8 cellular contexts compared by ENCODE assay signal in genomic region chr4:102420563-102421221, GRCh38.
DNase-seq lines count a peak whose midpoint lies in the region; TF ChIP-seq lines count a peak whose summit lies in the region.

No MANE protein-coding gene starts in this region.

- peaks cover 0 to 6% (median 0%) of the 10 kb centered on the region in 5 donors for H3K4me1 ChIP-seq in subcutaneous abdominal adipose tissue (ENCODE audit: control insufficient read depth in 5 of 5, insufficient read depth in 5 of 5, low read length in 5 of 5)

- in situ Hi-C loops in G401 (cut with HindIII; ENCODE audit: low sequenced_read_pairs) = no loop called here

- H3K36me3 ChIP-seq in subcutaneous abdominal adipose tissue (ENCODE audit: control insufficient read depth in 5 of 5, insufficient read depth in 5 of 5, low read length in 5 of 5) = no peaks in the 10 kb centered on the region

- no peak for TF ChIP-seq POLR2A in erythroblast (IDR thresholded peaks at IDR 0.05; ENCODE audit: low read length)

- H3K9me3 ChIP-seq in subcutaneous abdominal adipose tissue (ENCODE audit: control insufficient read depth in 5 of 5, low read length in 5 of 5) = peaks cover 0 to 3% (median 0%) of the 10 kb centered on the region in 5 donors

- H3K27ac ChIP-seq in subcutaneous abdominal adipose tissue (ENCODE audit: low read depth, low read length) (peak overlapping the region; percentile 6), caudate nucleus (ENCODE audit: low read depth, low read length) (no peak overlapping the region)

- no peak overlapping the region for H3K9ac ChIP-seq in subcutaneous abdominal adipose tissue (ENCODE audit: low read length in 5 of 5)

- H3K27me3 ChIP-seq in subcutaneous abdominal adipose tissue (ENCODE audit: control insufficient read depth in 5 of 5, insufficient read depth in 4 of 5, low read length in 5 of 5) = no peaks in the 10 kb centered on the region

- no peak overlapping the region for H3K4me3 ChIP-seq in subcutaneous abdominal adipose tissue (ENCODE audit: low read depth in 1 of 5, low read length in 5 of 5)

- DNase-seq in NCI-H82 (lab: John Stamatoyannopoulos, UW) (peak; percentile 33), NCI-H82 treated with DMSO at 0.1 percent for 48 hours (lab: John Stamatoyannopoulos, UW; ENCODE audit: unreplicated experiment) (no peak), NCI-H69 (lab: John Stamatoyannopoulos, UW) (peak; percentile 6), erythroblast (lab: John Stamatoyannopoulos, UW) (peak; percentile 9 to 12), G401 (ENCODE audit: low spot score) (no peak), caudate nucleus (lab: John Stamatoyannopoulos, UW) (no peak)
- no peak for DNase-seq in stimulated activated naive CD4-positive, alpha-beta T cell treated with Interleukin-2 at 50 U/mL for 16 hours (lab: John Stamatoyannopoulos, UW)

Comparison
In these comparisons a context has a peak if more than half of its experiments do, and no peak if none do; other contexts are left out.
1. DNase-seq: peak in NCI-H82 (single experiment), NCI-H69 (single experiment) and erythroblast (2 of 2); none in NCI-H82 treated with DMSO at 0.1 percent for 48 hours (single experiment), G401 (single experiment), stimulated activated naive CD4-positive, alpha-beta T cell treated with Interleukin-2 at 50 U/mL for 16 hours (single experiment) and caudate nucleus (0 of 61).